In genomic region chr15:85579011-85579701, GRCh38 we compare ENCODE assay signal across 8 cellular contexts.
A peak's percentile ranks its signal among the peaks of the same experiment; 100 is the strongest.
DNase-seq lines count a peak whose midpoint lies in the region; ATAC-seq and TF ChIP-seq lines count a peak whose summit lies in the region.
"Had no signal": no experiment of that assay in that cellular context is flagged by ENCODE, and none has a peak within 500 bp of the region (broad histone marks: within the 10 kb centered on the region; RNA-seq: fewer than 3 reads in every experiment).

No MANE protein-coding gene starts in this region.

- DNase-seq in NCI-H524 (lab: John Stamatoyannopoulos, UW) (peak; percentile 86 to 95), right lobe of liver (peak in 1 of 3 donors; percentile 69), cerebellum (ENCODE audit: low spot score) (no peak)
- no peak for DNase-seq in activated naive CD8-positive, alpha-beta T cell treated with anti-CD3 and anti-CD28 coated beads, Interleukin-2, amount 50 U/mL, for 24 hours
- no peak for DNase-seq in activated effector memory CD4-positive, alpha-beta T cell treated with Interleukin-2 at 50 U/mL for 16 hours
- DNase-seq: MG63 had no signal

- no peaks in the 10 kb centered on the region for H3K36me3 ChIP-seq in right lobe of liver
- peaks cover 0 to 5% of the 10 kb centered on the region in 2 donors for H3K36me3 ChIP-seq in stomach smooth muscle (ENCODE audit: control insufficient read depth in 2 of 2, insufficient read depth in 2 of 2, low read length in 2 of 2)

- peak overlapping the region; percentile 45 for H3K27ac Mint-ChIP-seq in activated naive CD8-positive, alpha-beta T cell treated with anti-CD3 and anti-CD28 coated beads, Interleukin-2, amount 50 U/mL, for 24 hours

- H3K4me3 Mint-ChIP-seq in activated naive CD8-positive, alpha-beta T cell treated with anti-CD3 and anti-CD28 coated beads, Interleukin-2, amount 50 U/mL, for 24 hours, result no peak overlapping the region

- peak overlapping the region in 1 of 2 donors; percentile 68 for H3K9ac ChIP-seq in stomach smooth muscle (ENCODE audit: low read length in 2 of 2)

- no peak for ATAC-seq in activated naive CD8-positive, alpha-beta T cell treated with anti-CD3 and anti-CD28 coated beads, Interleukin-2, amount 50 U/mL, for 24 hours
- ATAC-seq in right lobe of liver (peak; percentile 31 to 72 (median 60)), HG03196 (IDR thresholded peaks at IDR 0.05; ENCODE audit: unreplicated experiment) (no peak)

- H3K4me1 ChIP-seq in right lobe of liver (peaks cover 0 to 53% (median 9%) of the 10 kb centered on the region in 4 donors), stomach smooth muscle (ENCODE audit: control insufficient read depth, insufficient read depth, low read length) (peaks cover 38% of the 10 kb centered on the region)

- peaks cover 44% of the 10 kb centered on the region for H3K36me3 Mint-ChIP-seq in activated naive CD8-positive, alpha-beta T cell treated with anti-CD3 and anti-CD28 coated beads, Interleukin-2, amount 50 U/mL, for 24 hours (ENCODE audit: low read depth)

- TF ChIP-seq POLR2A in right lobe of liver (IDR thresholded peaks at IDR 0.05), result peak; percentile 68

- peak overlapping the region; percentile 8 to 52 (median 52) for H3K4me3 ChIP-seq in right lobe of liver
- H3K4me3 ChIP-seq in stomach smooth muscle (ENCODE audit: low read length in 2 of 2), result peak overlapping the region; percentile 12 to 54
- H3K4me3 ChIP-seq: MG63 had no signal

- H3K27ac ChIP-seq in right lobe of liver, result peak overlapping the region; percentile 86 to 98 (median 96)
- H3K27ac ChIP-seq in stomach smooth muscle (ENCODE audit: low read length), result peak overlapping the region; percentile 91

- H3K27me3 ChIP-seq in right lobe of liver (no peaks in the 10 kb centered on the region), stomach smooth muscle (ENCODE audit: control insufficient read depth in 1 of 2, insufficient read depth in 2 of 2, low read length in 2 of 2) (no peaks in the 10 kb centered on the region)
- H3K27me3 ChIP-seq: MG63 had no signal

- 20% methylated on average over 9 of the region's 9 CpGs for WGBS in right lobe of liver (ENCODE audit: insufficient coverage, low coverage, low lambda C conversion rate, missing lambda C conversion rate)

- H3K9me3 ChIP-seq in right lobe of liver, result no peaks in the 10 kb centered on the region
- no peaks in the 10 kb centered on the region for H3K9me3 ChIP-seq in stomach smooth muscle (ENCODE audit: control insufficient read depth in 2 of 2, low read length in 2 of 2)
- H3K9me3 ChIP-seq: MG63 had no signal

- intact Hi-C loops in right lobe of liver (cut with DNase I), result no loop called here

- no peak for TF ChIP-seq CTCF in right lobe of liver (IDR thresholded peaks at IDR 0.05)

- no peaks in the 10 kb centered on the region for H3K27me3 Mint-ChIP-seq in activated naive CD8-positive, alpha-beta T cell treated with anti-CD3 and anti-CD28 coated beads, Interleukin-2, amount 50 U/mL, for 24 hours

- H3K4me1 Mint-ChIP-seq in activated naive CD8-positive, alpha-beta T cell treated with anti-CD3 and anti-CD28 coated beads, Interleukin-2, amount 50 U/mL, for 24 hours, result peaks cover 54% of the 10 kb centered on the region

- no peaks in the 10 kb centered on the region for H3K9me3 Mint-ChIP-seq in activated naive CD8-positive, alpha-beta T cell treated with anti-CD3 and anti-CD28 coated beads, Interleukin-2, amount 50 U/mL, for 24 hours

Comparison
In these comparisons a context has a peak if more than half of its experiments do, and no peak if none do; other contexts are left out.
1. DNase-seq: peak in NCI-H524 (2 of 2); none in activated naive CD8-positive, alpha-beta T cell treated with anti-CD3 and anti-CD28 coated beads, Interleukin-2, amount 50 U/mL, for 24 hours (single experiment), activated effector memory CD4-positive, alpha-beta T cell treated with Interleukin-2 at 50 U/mL for 16 hours (single experiment) and cerebellum (single experiment).
2. ATAC-seq: peak in right lobe of liver (4 of 4); none in activated naive CD8-positive, alpha-beta T cell treated with anti-CD3 and anti-CD28 coated beads, Interleukin-2, amount 50 U/mL, for 24 hours (single experiment) and HG03196 (single experiment).